ENCODE assay signal across 9 cellular contexts in the genomic region with DNA sequence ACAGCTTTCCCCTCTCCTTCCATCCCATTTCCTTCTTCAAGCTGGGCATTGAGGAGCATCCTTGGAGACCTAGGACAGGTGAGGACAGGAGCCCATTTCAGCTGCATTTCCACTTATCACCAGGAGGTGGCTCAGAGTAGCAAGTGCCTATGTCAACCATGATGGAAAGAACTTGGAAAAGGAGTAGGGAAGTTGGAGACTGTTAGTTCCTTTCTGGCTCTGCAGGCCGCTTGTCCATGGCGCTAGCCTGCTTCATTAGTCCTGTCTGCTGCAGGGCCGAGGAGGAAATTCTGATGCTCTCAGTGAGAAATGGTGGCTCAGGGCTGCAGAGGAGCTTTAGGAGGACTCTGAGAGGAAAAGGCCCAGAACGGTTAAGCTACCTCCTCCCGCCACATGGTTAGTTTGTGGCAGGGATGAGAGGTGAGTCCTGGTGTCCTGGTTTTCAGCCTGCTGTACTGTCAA. TPM values are rescaled to one million over a fixed set of nuclear protein-coding genes. Genes with fewer than 3 reads are reported as not detected.
DNase-seq lines count a peak whose midpoint lies in the region; ATAC-seq, FAIRE-seq and TF ChIP-seq lines count a peak whose summit lies in the region.
"Had no signal": no experiment of that assay in that cellular context is flagged by ENCODE, and none has a peak within 500 bp of the region (broad histone marks: within the 10 kb centered on the region; RNA-seq: fewer than 3 reads in every experiment).

No MANE protein-coding gene starts in this region.

- no peak for TF ChIP-seq EP300 in neural cell (conservative IDR thresholded peaks at IDR 0.05; ENCODE audit: poor library complexity, severe bottlenecking)

- no peak overlapping the region for H2AFZ ChIP-seq in neural cell (ENCODE audit: low read depth, low read length)

- intact Hi-C loops in activated CD8-positive, alpha-beta T cell treated with anti-CD3 and anti-CD28 coated beads for 36 hours (cut with micrococcal nuclease): loop anchor here (2.0 kb wide), 1 partner anchor 24 kb away; no protein-coding TSS in a partner anchor

- no peak overlapping the region for H3K4me3 Mint-ChIP-seq in activated CD8-positive, alpha-beta T cell treated with anti-CD3 and anti-CD28 coated beads for 36 hours

- peak; percentile 61 for TF ChIP-seq RAD21 in neural cell (conservative IDR thresholded peaks at IDR 0.05)

- POLR2A ChIA-PET in activated CD8-positive, alpha-beta T cell treated with anti-CD3 and anti-CD28 coated beads for 36 hours (lab: Charles Lee): interaction anchor here (1.3 kb wide), 1 partner anchor 23 kb away, joined by 3 read pairs; no protein-coding TSS in a partner anchor

- no peaks in the 10 kb centered on the region for H4K20me1 ChIP-seq in neural cell (ENCODE audit: insufficient read depth)

- H3K27ac ChIP-seq in neural cell (ENCODE audit: low read length): no peak overlapping the region

- CTCF ChIA-PET in activated CD8-positive, alpha-beta T cell treated with anti-CD3 and anti-CD28 coated beads for 36 hours (lab: Charles Lee): interaction anchor here (0.6 to 7.8 kb wide), 21 partner anchors 8 to 216 kb away, joined by 3 to 165 read pairs (median 4); a partner anchor contains a TSS

- H3K27me3 Mint-ChIP-seq in activated CD8-positive, alpha-beta T cell treated with anti-CD3 and anti-CD28 coated beads for 36 hours: peaks cover 30% of the 10 kb centered on the region

- no peaks in the 10 kb centered on the region for H3K36me3 ChIP-seq in neural cell (ENCODE audit: insufficient read depth, low read length)

- no peaks in the 10 kb centered on the region for H3K9me3 Mint-ChIP-seq in activated CD8-positive, alpha-beta T cell treated with anti-CD3 and anti-CD28 coated beads for 36 hours

- H3K4me3 ChIP-seq in epithelial cell of proximal tubule (ENCODE audit: low read depth, low read length) (no peak overlapping the region), neural cell (ENCODE audit: low read length) (no peak overlapping the region)

- H3K9me2 ChIP-seq in neural cell (ENCODE audit: insufficient read depth, low read length): no peaks in the 10 kb centered on the region

- no peaks in the 10 kb centered on the region for H3K79me2 ChIP-seq in neural cell (replicated peaks; ENCODE audit: insufficient read depth, low read length)

- peaks cover 8% of the 10 kb centered on the region for H3K4me1 Mint-ChIP-seq in activated CD8-positive, alpha-beta T cell treated with anti-CD3 and anti-CD28 coated beads for 36 hours (ENCODE audit: low read depth)

- no peak overlapping the region for H3K27ac Mint-ChIP-seq in activated CD8-positive, alpha-beta T cell treated with anti-CD3 and anti-CD28 coated beads for 36 hours

- no peaks in the 10 kb centered on the region for H3K36me3 Mint-ChIP-seq in activated CD8-positive, alpha-beta T cell treated with anti-CD3 and anti-CD28 coated beads for 36 hours (ENCODE audit: low read depth)

- TF ChIP-seq CTCF in activated CD8-positive, alpha-beta T cell treated with anti-CD3 and anti-CD28 coated beads for 36 hours (IDR thresholded peaks at IDR 0.05): peak; percentile 85
- peak; percentile 88 for TF ChIP-seq CTCF in epithelial cell of proximal tubule (conservative IDR thresholded peaks at IDR 0.05; ENCODE audit: low read depth, low read length)
- TF ChIP-seq CTCF in neural cell (IDR thresholded peaks at IDR 0.05; ENCODE audit: poor library complexity, severe bottlenecking): peak; percentile 72

- no peaks in the 10 kb centered on the region for H3K27me3 ChIP-seq in neural cell (ENCODE audit: insufficient read depth, low read depth, low read length)

- H3K9ac ChIP-seq in neural cell (ENCODE audit: low read length): no peak overlapping the region

- no peak overlapping the region for H3K4me2 ChIP-seq in neural cell (ENCODE audit: low read length)

- no peaks in the 10 kb centered on the region for H3F3A ChIP-seq in neural cell (ENCODE audit: insufficient read depth, low read length, poor library complexity, severe bottlenecking)

- ATAC-seq in activated CD8-positive, alpha-beta T cell treated with anti-CD3 and anti-CD28 coated beads for 36 hours: peak; percentile 79
- no peak for ATAC-seq in HG02970 (IDR thresholded peaks at IDR 0.05; ENCODE audit: low FRiP score, unreplicated experiment)

- DNase-seq in SIG-M5 treated with dmso at 0.1 percent for 504 hours (lab: John Stamatoyannopoulos, UW; ENCODE audit: unreplicated experiment): peak; percentile 28
- no peak for DNase-seq in SIG-M5 (lab: John Stamatoyannopoulos, UW)
- DNase-seq in NCI-H2029 treated with DMSO at 0.1 percent for 48 hours (lab: John Stamatoyannopoulos, UW): peak; percentile 31
- DNase-seq in activated CD8-positive, alpha-beta T cell treated with anti-CD3 and anti-CD28 coated beads for 36 hours: peak; percentile 59
- no peak for DNase-seq in epithelial cell of proximal tubule (ENCODE audit: low read depth)
- peak; percentile 51 for DNase-seq in urothelium cell line (ENCODE audit: low spot score)

- no peaks in the 10 kb centered on the region for H3K9me3 ChIP-seq in neural cell (ENCODE audit: low read length)

- FAIRE-seq in urothelium cell line (lab: Jason Lieb, UNC): no peak
- FAIRE-seq: colon had no signal

TF ChIP-seq in neural cell, 6 proteins besides CTCF, POLR2A, EP300 and RAD21:
- TF ChIP-seq, protein P1, sequence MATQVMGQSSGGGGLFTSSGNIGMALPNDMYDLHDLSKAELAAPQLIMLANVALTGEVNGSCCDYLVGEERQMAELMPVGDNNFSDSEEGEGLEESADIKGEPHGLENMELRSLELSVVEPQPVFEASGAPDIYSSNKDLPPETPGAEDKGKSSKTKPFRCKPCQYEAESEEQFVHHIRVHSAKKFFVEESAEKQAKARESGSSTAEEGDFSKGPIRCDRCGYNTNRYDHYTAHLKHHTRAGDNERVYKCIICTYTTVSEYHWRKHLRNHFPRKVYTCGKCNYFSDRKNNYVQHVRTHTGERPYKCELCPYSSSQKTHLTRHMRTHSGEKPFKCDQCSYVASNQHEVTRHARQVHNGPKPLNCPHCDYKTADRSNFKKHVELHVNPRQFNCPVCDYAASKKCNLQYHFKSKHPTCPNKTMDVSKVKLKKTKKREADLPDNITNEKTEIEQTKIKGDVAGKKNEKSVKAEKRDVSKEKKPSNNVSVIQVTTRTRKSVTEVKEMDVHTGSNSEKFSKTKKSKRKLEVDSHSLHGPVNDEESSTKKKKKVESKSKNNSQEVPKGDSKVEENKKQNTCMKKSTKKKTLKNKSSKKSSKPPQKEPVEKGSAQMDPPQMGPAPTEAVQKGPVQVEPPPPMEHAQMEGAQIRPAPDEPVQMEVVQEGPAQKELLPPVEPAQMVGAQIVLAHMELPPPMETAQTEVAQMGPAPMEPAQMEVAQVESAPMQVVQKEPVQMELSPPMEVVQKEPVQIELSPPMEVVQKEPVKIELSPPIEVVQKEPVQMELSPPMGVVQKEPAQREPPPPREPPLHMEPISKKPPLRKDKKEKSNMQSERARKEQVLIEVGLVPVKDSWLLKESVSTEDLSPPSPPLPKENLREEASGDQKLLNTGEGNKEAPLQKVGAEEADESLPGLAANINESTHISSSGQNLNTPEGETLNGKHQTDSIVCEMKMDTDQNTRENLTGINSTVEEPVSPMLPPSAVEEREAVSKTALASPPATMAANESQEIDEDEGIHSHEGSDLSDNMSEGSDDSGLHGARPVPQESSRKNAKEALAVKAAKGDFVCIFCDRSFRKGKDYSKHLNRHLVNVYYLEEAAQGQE (IDR thresholded peaks at IDR 0.05; ENCODE audit: borderline replicate concordance): no peak
- TF ChIP-seq SMC3 (conservative IDR thresholded peaks at IDR 0.05; ENCODE audit: poor library complexity): peak; percentile 80

RNA-seq across cellular contexts. Expression of a gene that starts 7.0 kb away (rescaled TPM):
- total RNA-seq in activated CD8-positive, alpha-beta T cell treated with anti-CD3 and anti-CD28 coated beads for 36 hours: under 1 TPM; 0.31 to 0.45 TPM
- 151 and 189 TPM in 2 replicates for total RNA-seq in epithelial cell of proximal tubule
- 70.4 and 99.1 TPM in 2 replicates for polyA plus RNA-seq in neural cell
- polyA minus RNA-seq in neural cell: 73.6 and 98.8 TPM in 2 replicates

RNA-seq across cellular contexts. Expression of a gene that starts 44.0 kb away (rescaled TPM):
- 10 to 100 TPM; 27.4 to 33.6 TPM for total RNA-seq in activated CD8-positive, alpha-beta T cell treated with anti-CD3 and anti-CD28 coated beads for 36 hours
- 90.8 and 100 TPM in 2 replicates for total RNA-seq in epithelial cell of proximal tubule
- 237 and 284 TPM in 2 replicates for polyA plus RNA-seq in neural cell
- polyA minus RNA-seq in neural cell: 122 and 147 TPM in 2 replicates

Comparison
In these comparisons a context has a peak if more than half of its experiments do, and no peak if none do; other contexts are left out.
1. DNase-seq: peak in SIG-M5 treated with dmso at 0.1 percent for 504 hours (single experiment), NCI-H2029 treated with DMSO at 0.1 percent for 48 hours (single experiment), activated CD8-positive, alpha-beta T cell treated with anti-CD3 and anti-CD28 coated beads for 36 hours (single experiment) and urothelium cell line (single experiment); none in SIG-M5 (single experiment) and epithelial cell of proximal tubule (single experiment).
2. RNA of a gene that starts 7.0 kb away (total RNA-seq): 151 to 189 TPM in epithelial cell of proximal tubule; 0.31 to 0.45 TPM in activated CD8-positive, alpha-beta T cell treated with anti-CD3 and anti-CD28 coated beads for 36 hours; every median in the first group is over 100 times any median in the second.
3. Peak in every context shown above with its lines, with median percentiles within 50 percentile points of each other: CTCF ChIP-seq.